In genomic region chr2:109371481-109372170, GRCh38 we compare ENCODE assay signal across 21 cellular contexts.
A peak's percentile ranks its signal among the peaks of the same experiment; 100 is the strongest.
DNase-seq lines count a peak whose midpoint lies in the region; ATAC-seq, FAIRE-seq and TF ChIP-seq lines count a peak whose summit lies in the region.
"Had no signal": no experiment of that assay in that cellular context is flagged by ENCODE, and none has a peak within 500 bp of the region (broad histone marks: within the 10 kb centered on the region; RNA-seq: fewer than 3 reads in every experiment).

No MANE protein-coding gene starts in this region.

- FAIRE-seq in kidney (lab: Jason Lieb, UNC), result no peak
- FAIRE-seq: D721Med, HepG2 had no signal

- H3K4me3 ChIP-seq in right atrium auricular region (no peak overlapping the region), kidney (ENCODE audit: low read length in 2 of 2) (no peak overlapping the region), esophagus muscularis mucosa (no peak overlapping the region)
- H3K4me3 ChIP-seq: BLaER1 had no signal

- intact Hi-C loops in Right ventricle myocardium superior (cut with DNase I) (no loop called here), kidney (cut with DNase I) (no loop called here), posterior vena cava (cut with DNase I) (no loop called here), esophagus muscularis mucosa (cut with DNase I) (no loop called here)

- 94% methylated on average over 17 of the region's 18 CpGs for WGBS in esophagus muscularis mucosa

- DNase-seq in right atrium auricular region (ENCODE audit: low spot score) (peak; percentile 43), Right ventricle myocardium superior (no peak), kidney (peak; percentile 49), posterior vena cava (ENCODE audit: low spot score) (peak; percentile 59), NCI-H2081 (lab: John Stamatoyannopoulos, UW) (no peak), esophagus muscularis mucosa (ENCODE audit: extremely low spot score) (no peak), NCI-H1930 (lab: John Stamatoyannopoulos, UW) (no peak)
- DNase-seq: CD8-positive, alpha-beta memory T cell; DMS79; KG1; NCI-H1048; NCI-H1436 treated with DMSO at 0.1 percent for 48 hours; NCI-H2081 treated with DMSO at 0.1 percent for 48 hours; NCI-H524; SHP77 treated with DMSO at 0.1 percent for 48 hours had no signal

- no peak overlapping the region for H3K9ac ChIP-seq in kidney (ENCODE audit: low read length in 2 of 2)
- H3K9ac ChIP-seq: BLaER1 had no signal

- H3K36me3 ChIP-seq in right atrium auricular region (peaks cover 5% of the 10 kb centered on the region), kidney (ENCODE audit: control insufficient read depth in 1 of 2, insufficient read depth in 2 of 2, low read length in 2 of 2) (no peaks in the 10 kb centered on the region), esophagus muscularis mucosa (peaks cover 0 to 31% (median 8%) of the 10 kb centered on the region in 4 donors)

- TF ChIP-seq CTCF in right atrium auricular region (IDR thresholded peaks at IDR 0.05) (no peak), kidney (IDR thresholded peaks at IDR 0.05; ENCODE audit: borderline replicate concordance, extremely low read depth, insufficient read depth) (no peak), esophagus muscularis mucosa (IDR thresholded peaks at IDR 0.05) (no peak)

- H3K27ac ChIP-seq in right atrium auricular region (no peak overlapping the region), kidney (ENCODE audit: low read depth in 2 of 2, low read length in 2 of 2) (no peak overlapping the region), esophagus muscularis mucosa (replicated peaks in 1 of 4) (no peak overlapping the region)
- H3K27ac ChIP-seq: BLaER1 had no signal

- no peak for TF ChIP-seq POLR2A in esophagus muscularis mucosa (IDR thresholded peaks at IDR 0.05; ENCODE audit: low read depth)

- no peaks in the 10 kb centered on the region for H3K27me3 ChIP-seq in right atrium auricular region
- H3K27me3 ChIP-seq in esophagus muscularis mucosa, result no peaks in the 10 kb centered on the region
- H3K27me3 ChIP-seq: BLaER1 had no signal

- H3K4me1 ChIP-seq in right atrium auricular region (peaks cover 0 to 6% of the 10 kb centered on the region in 2 donors), kidney (ENCODE audit: control insufficient read depth in 1 of 2, insufficient read depth in 1 of 2, low read depth in 1 of 2, low read length in 2 of 2) (no peaks in the 10 kb centered on the region), esophagus muscularis mucosa (peaks cover 5 to 8% (median 7%) of the 10 kb centered on the region in 4 donors)

- H3K9me3 ChIP-seq in right atrium auricular region (no peaks in the 10 kb centered on the region), kidney (ENCODE audit: control insufficient read depth in 1 of 2, low read length in 2 of 2) (no peaks in the 10 kb centered on the region), esophagus muscularis mucosa (no peaks in the 10 kb centered on the region)
- H3K9me3 ChIP-seq: BLaER1 had no signal

- TF ChIP-seq EP300 in esophagus muscularis mucosa (IDR thresholded peaks at IDR 0.05), result no peak

- ATAC-seq in Right ventricle myocardium superior (ENCODE audit: poor library complexity), result no peak
- no peak for ATAC-seq in HG02588 (IDR thresholded peaks at IDR 0.05; ENCODE audit: unreplicated experiment)
- ATAC-seq: HCT116, HepG2, Panc1 had no signal

Comparison
In these comparisons a context has a peak if more than half of its experiments do, and no peak if none do; other contexts are left out.
1. DNase-seq: peak in right atrium auricular region (single experiment), kidney (single experiment) and posterior vena cava (single experiment); none in Right ventricle myocardium superior (single experiment), NCI-H2081 (0 of 2), esophagus muscularis mucosa (single experiment) and NCI-H1930 (0 of 2).